In the genomic region with DNA sequence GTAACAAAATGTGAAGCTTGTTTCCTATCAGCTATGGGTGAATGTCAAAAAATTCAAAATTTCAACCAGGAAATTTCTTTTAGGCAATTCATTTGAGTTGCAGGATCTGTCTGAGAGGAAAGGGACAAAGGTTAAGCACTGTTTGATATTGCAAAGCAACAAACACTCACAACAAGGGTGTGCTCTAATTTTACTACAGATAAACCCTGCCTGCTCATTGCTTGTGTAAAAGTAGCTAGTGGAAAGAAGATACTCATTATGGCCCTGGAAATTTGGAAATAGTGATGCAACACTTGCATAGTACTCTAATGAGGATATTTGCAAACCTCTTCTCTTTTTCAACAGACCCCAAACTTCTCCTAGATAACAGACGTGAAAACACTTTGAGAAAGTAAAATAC, we compare ENCODE assay signal across 16 cellular contexts. TPM values are rescaled to one million over a fixed set of nuclear protein-coding genes. Genes with fewer than 3 reads are reported as not detected.
"Had no signal": no experiment of that assay in that cellular context is flagged by ENCODE, and none has a peak within 500 bp of the region (broad histone marks: within the 10 kb centered on the region; RNA-seq: fewer than 3 reads in every experiment).

No MANE protein-coding gene starts in this region.

- DNase-seq: activated CD4-positive, alpha-beta T cell treated with anti-CD3 and anti-CD28 coated beads, Interleukin-2, amount 10 ng/mL, durations not matched to agents 7 days and 5 days; activated CD8-positive, alpha-beta memory T cell treated with anti-CD3 and anti-CD28 coated beads, Interleukin-2, amount 50 U/mL, for 48 hours; activated gamma-delta T cell; activated T-cell treated with anti-CD3 and anti-CD28 coated beads, Interleukin-2, amount 50 U/mL, for 72 hours; amniotic stem cell; heart right ventricle; left cardiac atrium; midbrain; naive thymus-derived CD4-positive, alpha-beta T cell; stimulated activated CD4-positive, alpha-beta T cell treated with anti-CD3 and anti-CD28 coated beads, Interleukin-2, amount 100 ng/mL, for 48 hours; substantia nigra had no signal

- H3K9ac ChIP-seq: parathyroid adenoma had no signal

- H3K4me1 ChIP-seq: gastroesophageal sphincter, parathyroid adenoma had no signal

- H3K9me3 ChIP-seq: gastroesophageal sphincter, heart right ventricle had no signal

- H3K36me3 ChIP-seq: gastroesophageal sphincter, heart right ventricle had no signal

- H3K4me3 ChIP-seq: gastroesophageal sphincter, heart right ventricle had no signal

- ATAC-seq: activated naive CD4-positive, alpha-beta T cell treated with anti-CD3 and anti-CD28 coated beads, Interleukin-2, amount 50 U/mL, for 72 hours; activated T-cell treated with anti-CD3 and anti-CD28 coated beads, Interleukin-2, amount 50 U/mL, for 72 hours; gastroesophageal sphincter; heart right ventricle; left cardiac atrium; naive thymus-derived CD4-positive, alpha-beta T cell; stimulated activated memory B cell treated with anti-CD40 and anti-IgM and Interleukin-4, amounts not matched to agents 10 μg/mL and 1 μg/mL and 100 μg/mL, for 72 hours had no signal

- H3K27ac ChIP-seq: gastroesophageal sphincter, heart right ventricle, parathyroid adenoma had no signal

- H3K27me3 ChIP-seq: gastroesophageal sphincter, heart right ventricle had no signal

RNA-seq across cellular contexts. Expression of a gene that starts 27.1 kb away (rescaled TPM):
- total RNA-seq: activated naive CD4-positive, alpha-beta T cell treated with anti-CD3 and anti-CD28 coated beads, Interleukin-2, amount 50 U/mL, for 72 hours; activated T-cell treated with anti-CD3 and anti-CD28 coated beads, Interleukin-2, amount 50 U/mL, for 72 hours; lung microvascular endothelial cell had no signal
